Comparison of ENCODE assay signal across 1 cellular context in genomic region chr14:76947078-76947837, GRCh38.
TF ChIP-seq lines count a peak whose summit lies in the region.

No MANE protein-coding gene starts in this region.

TF ChIP-seq in HepG2, 621 proteins besides CTCF, POLR2A, EP300 and RAD21 (continued from another document and continues in another):
- TF ChIP-seq, protein P1, sequence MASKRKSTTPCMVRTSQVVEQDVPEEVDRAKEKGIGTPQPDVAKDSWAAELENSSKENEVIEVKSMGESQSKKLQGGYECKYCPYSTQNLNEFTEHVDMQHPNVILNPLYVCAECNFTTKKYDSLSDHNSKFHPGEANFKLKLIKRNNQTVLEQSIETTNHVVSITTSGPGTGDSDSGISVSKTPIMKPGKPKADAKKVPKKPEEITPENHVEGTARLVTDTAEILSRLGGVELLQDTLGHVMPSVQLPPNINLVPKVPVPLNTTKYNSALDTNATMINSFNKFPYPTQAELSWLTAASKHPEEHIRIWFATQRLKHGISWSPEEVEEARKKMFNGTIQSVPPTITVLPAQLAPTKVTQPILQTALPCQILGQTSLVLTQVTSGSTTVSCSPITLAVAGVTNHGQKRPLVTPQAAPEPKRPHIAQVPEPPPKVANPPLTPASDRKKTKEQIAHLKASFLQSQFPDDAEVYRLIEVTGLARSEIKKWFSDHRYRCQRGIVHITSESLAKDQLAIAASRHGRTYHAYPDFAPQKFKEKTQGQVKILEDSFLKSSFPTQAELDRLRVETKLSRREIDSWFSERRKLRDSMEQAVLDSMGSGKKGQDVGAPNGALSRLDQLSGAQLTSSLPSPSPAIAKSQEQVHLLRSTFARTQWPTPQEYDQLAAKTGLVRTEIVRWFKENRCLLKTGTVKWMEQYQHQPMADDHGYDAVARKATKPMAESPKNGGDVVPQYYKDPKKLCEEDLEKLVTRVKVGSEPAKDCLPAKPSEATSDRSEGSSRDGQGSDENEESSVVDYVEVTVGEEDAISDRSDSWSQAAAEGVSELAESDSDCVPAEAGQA (IDR thresholded peaks at IDR 0.05; ENCODE audit: low read depth), result no peak
- TF ChIP-seq, protein P1 (CRISPR knock-in tag; IDR thresholded peaks at IDR 0.05; ENCODE audit: borderline replicate concordance), result no peak
- TF ChIP-seq GABPA (IDR thresholded peaks at IDR 0.05; ENCODE audit: low read depth, low read length), result no peak
- TF ChIP-seq GABPA (CRISPR knock-in tag; IDR thresholded peaks at IDR 0.05; ENCODE audit: low read depth), result no peak
- no peak for TF ChIP-seq KLF15 (CRISPR knock-in tag; IDR thresholded peaks at IDR 0.05; ENCODE audit: borderline replicate concordance)
- peak; percentile 45; the same call in 1 of the 2 replicates for TF ChIP-seq SMC3 (IDR thresholded peaks at IDR 0.05; ENCODE audit: low read length)
- TF ChIP-seq SNRNP70 (IDR thresholded peaks at IDR 0.05; ENCODE audit: low read depth, low read length), result no peak
- TF ChIP-seq ZNF546 (CRISPR knock-in tag; conservative IDR thresholded peaks at IDR 0.05), result 0 out of 2 replicates have a peak, but pooled peaks have one; percentile 23
- TF ChIP-seq, protein P2, sequence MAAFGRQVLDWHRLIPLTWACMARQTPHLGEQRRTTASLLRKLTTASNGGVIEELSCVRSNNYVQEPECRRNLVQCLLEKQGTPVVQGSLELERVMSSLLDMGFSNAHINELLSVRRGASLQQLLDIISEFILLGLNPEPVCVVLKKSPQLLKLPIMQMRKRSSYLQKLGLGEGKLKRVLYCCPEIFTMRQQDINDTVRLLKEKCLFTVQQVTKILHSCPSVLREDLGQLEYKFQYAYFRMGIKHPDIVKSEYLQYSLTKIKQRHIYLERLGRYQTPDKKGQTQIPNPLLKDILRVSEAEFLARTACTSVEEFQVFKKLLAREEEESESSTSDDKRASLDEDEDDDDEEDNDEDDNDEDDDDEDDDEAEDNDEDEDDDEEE (CRISPR knock-in tag; IDR thresholded peaks at IDR 0.05), result no peak
- TF ChIP-seq ATRX (CRISPR knock-in tag; IDR thresholded peaks at IDR 0.05; ENCODE audit: borderline replicate concordance), result no peak
- TF ChIP-seq TOPORS (CRISPR knock-in tag; IDR thresholded peaks at IDR 0.05), result no peak
- TF ChIP-seq CEBPZ (IDR thresholded peaks at IDR 0.05; ENCODE audit: low read length), result no peak
- no peak for TF ChIP-seq RFX5 (IDR thresholded peaks at IDR 0.05; ENCODE audit: low read depth, low read length)
- TF ChIP-seq PHF20 (CRISPR knock-in tag; IDR thresholded peaks at IDR 0.05), result no peak
- no peak for TF ChIP-seq ELF3 (CRISPR knock-in tag; IDR thresholded peaks at IDR 0.05)
- TF ChIP-seq, protein P3, sequence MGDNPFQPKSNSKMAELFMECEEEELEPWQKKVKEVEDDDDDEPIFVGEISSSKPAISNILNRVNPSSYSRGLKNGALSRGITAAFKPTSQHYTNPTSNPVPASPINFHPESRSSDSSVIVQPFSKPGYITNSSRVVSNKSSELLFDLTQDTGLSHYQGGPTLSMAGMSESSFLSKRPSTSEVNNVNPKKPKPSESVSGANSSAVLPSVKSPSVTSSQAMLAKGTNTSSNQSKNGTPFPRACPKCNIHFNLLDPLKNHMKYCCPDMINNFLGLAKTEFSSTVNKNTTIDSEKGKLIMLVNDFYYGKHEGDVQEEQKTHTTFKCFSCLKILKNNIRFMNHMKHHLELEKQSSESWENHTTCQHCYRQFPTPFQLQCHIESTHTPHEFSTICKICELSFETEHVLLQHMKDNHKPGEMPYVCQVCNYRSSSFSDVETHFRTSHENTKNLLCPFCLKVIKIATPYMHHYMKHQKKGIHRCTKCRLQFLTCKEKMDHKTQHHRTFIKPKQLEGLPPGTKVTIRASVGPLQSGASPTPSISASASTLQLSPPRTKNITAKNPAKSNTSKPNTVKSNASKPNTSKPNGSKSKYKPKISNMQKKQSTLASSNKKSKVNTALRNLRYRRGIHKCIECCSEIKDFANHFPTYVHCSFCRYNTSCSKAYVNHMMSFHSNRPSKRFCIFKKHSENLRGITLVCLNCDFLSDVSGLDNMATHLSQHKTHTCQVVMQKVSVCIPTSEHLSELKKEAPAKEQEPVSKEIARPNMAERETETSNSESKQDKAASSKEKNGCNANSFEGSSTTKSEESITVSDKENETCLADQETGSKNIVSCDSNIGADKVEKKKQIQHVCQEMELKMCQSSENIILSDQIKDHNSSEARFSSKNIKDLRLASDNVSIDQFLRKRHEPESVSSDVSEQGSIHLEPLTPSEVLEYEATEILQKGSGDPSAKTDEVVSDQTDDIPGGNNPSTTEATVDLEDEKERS (CRISPR knock-in tag; IDR thresholded peaks at IDR 0.05), result no peak
- no peak for TF ChIP-seq THRA (CRISPR knock-in tag; IDR thresholded peaks at IDR 0.05; ENCODE audit: borderline replicate concordance)
- no peak for TF ChIP-seq REXO4 (CRISPR knock-in tag; IDR thresholded peaks at IDR 0.05; ENCODE audit: borderline replicate concordance)
- TF ChIP-seq MTA3 (CRISPR knock-in tag; IDR thresholded peaks at IDR 0.05), result no peak
- TF ChIP-seq, protein P4, sequence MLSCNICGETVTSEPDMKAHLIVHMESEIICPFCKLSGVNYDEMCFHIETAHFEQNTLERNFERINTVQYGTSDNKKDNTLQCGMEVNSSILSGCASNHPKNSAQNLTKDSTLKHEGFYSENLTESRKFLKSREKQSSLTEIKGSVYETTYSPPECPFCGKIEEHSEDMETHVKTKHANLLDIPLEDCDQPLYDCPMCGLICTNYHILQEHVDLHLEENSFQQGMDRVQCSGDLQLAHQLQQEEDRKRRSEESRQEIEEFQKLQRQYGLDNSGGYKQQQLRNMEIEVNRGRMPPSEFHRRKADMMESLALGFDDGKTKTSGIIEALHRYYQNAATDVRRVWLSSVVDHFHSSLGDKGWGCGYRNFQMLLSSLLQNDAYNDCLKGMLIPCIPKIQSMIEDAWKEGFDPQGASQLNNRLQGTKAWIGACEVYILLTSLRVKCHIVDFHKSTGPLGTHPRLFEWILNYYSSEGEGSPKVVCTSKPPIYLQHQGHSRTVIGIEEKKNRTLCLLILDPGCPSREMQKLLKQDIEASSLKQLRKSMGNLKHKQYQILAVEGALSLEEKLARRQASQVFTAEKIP (CRISPR knock-in tag; IDR thresholded peaks at IDR 0.05; ENCODE audit: borderline replicate concordance), result no peak
- TF ChIP-seq, protein P5, sequence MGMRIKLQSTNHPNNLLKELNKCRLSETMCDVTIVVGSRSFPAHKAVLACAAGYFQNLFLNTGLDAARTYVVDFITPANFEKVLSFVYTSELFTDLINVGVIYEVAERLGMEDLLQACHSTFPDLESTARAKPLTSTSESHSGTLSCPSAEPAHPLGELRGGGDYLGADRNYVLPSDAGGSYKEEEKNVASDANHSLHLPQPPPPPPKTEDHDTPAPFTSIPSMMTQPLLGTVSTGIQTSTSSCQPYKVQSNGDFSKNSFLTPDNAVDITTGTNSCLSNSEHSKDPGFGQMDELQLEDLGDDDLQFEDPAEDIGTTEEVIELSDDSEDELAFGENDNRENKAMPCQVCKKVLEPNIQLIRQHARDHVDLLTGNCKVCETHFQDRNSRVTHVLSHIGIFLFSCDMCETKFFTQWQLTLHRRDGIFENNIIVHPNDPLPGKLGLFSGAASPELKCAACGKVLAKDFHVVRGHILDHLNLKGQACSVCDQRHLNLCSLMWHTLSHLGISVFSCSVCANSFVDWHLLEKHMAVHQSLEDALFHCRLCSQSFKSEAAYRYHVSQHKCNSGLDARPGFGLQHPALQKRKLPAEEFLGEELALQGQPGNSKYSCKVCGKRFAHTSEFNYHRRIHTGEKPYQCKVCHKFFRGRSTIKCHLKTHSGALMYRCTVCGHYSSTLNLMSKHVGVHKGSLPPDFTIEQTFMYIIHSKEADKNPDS (CRISPR knock-in tag; IDR thresholded peaks at IDR 0.05), result no peak
- TF ChIP-seq ZNF44 (CRISPR knock-in tag; IDR thresholded peaks at IDR 0.05), result 0 out of 2 replicates have a peak, but pooled peaks have one; percentile 49
- TF ChIP-seq KMT2A (CRISPR knock-in tag; IDR thresholded peaks at IDR 0.05), result 0 out of 2 replicates have a peak, but pooled peaks have one; percentile 26
- TF ChIP-seq, protein P6, sequence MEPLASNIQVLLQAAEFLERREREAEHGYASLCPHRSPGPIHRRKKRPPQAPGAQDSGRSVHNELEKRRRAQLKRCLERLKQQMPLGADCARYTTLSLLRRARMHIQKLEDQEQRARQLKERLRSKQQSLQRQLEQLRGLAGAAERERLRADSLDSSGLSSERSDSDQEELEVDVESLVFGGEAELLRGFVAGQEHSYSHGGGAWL (CRISPR knock-in tag; IDR thresholded peaks at IDR 0.05), result no peak
- no peak for TF ChIP-seq MYNN (CRISPR knock-in tag; IDR thresholded peaks at IDR 0.05; ENCODE audit: low read depth)
- TF ChIP-seq POLR2AphosphoS5 (IDR thresholded peaks at IDR 0.05; ENCODE audit: low read depth, low read length), result no peak
- no peak for TF ChIP-seq ZNF333 (CRISPR knock-in tag; IDR thresholded peaks at IDR 0.05; ENCODE audit: borderline replicate concordance)
- no peak for TF ChIP-seq NFE2L2 (IDR thresholded peaks at IDR 0.05; ENCODE audit: low read length)
- no peak for TF ChIP-seq NR1H2 (CRISPR knock-in tag; IDR thresholded peaks at IDR 0.05; ENCODE audit: borderline replicate concordance, low read depth)
- TF ChIP-seq, protein P7, sequence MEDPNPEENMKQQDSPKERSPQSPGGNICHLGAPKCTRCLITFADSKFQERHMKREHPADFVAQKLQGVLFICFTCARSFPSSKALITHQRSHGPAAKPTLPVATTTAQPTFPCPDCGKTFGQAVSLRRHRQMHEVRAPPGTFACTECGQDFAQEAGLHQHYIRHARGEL (CRISPR knock-in tag; IDR thresholded peaks at IDR 0.05), result no peak
- no peak for TF ChIP-seq ZNF12 (CRISPR knock-in tag; IDR thresholded peaks at IDR 0.05)
- TF ChIP-seq SRY (CRISPR knock-in tag; IDR thresholded peaks at IDR 0.05), result 0 out of 2 replicates have a peak, but pooled peaks have one; percentile 59
- no peak for TF ChIP-seq THAP7 (CRISPR knock-in tag; IDR thresholded peaks at IDR 0.05)
- TF ChIP-seq, protein P8, sequence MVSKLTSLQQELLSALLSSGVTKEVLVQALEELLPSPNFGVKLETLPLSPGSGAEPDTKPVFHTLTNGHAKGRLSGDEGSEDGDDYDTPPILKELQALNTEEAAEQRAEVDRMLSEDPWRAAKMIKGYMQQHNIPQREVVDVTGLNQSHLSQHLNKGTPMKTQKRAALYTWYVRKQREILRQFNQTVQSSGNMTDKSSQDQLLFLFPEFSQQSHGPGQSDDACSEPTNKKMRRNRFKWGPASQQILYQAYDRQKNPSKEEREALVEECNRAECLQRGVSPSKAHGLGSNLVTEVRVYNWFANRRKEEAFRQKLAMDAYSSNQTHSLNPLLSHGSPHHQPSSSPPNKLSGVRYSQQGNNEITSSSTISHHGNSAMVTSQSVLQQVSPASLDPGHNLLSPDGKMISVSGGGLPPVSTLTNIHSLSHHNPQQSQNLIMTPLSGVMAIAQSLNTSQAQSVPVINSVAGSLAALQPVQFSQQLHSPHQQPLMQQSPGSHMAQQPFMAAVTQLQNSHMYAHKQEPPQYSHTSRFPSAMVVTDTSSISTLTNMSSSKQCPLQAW (CRISPR knock-in tag; IDR thresholded peaks at IDR 0.05), result no peak
- no peak; the same call in 1 of the 2 replicates for TF ChIP-seq YEATS4 (CRISPR knock-in tag; IDR thresholded peaks at IDR 0.05; ENCODE audit: borderline replicate concordance)
- TF ChIP-seq FOSL2 (CRISPR knock-in tag; IDR thresholded peaks at IDR 0.05), result no peak
- no peak for TF ChIP-seq ZNF761 (CRISPR knock-in tag; conservative IDR thresholded peaks at IDR 0.05)
- TF ChIP-seq PHB2 (IDR thresholded peaks at IDR 0.05; ENCODE audit: partially characterized antibody), result no peak
